Comparison of ENCODE assay signal across 16 cellular contexts in the genomic region with DNA sequence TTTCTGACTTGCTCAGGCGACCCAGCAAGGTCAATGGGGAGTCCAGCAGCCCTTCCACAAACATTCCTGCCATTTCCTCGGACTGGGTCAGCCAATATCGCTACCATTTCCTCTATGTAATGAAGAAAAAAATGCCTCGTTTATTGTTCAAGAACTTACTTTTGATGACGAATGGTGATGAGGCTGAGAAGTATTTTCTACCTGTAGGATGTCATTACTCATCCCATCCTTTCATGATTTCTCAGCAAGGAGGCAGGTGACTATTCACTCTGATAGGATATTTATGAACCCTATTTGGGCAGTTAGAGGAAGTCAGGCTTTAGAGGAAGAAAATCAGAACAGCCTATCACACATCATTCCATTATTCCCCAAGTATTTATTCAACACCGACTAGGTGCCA.
DNase-seq lines count a peak whose midpoint lies in the region; ATAC-seq and TF ChIP-seq lines count a peak whose summit lies in the region.
"Had no signal": no experiment of that assay in that cellular context is flagged by ENCODE, and none has a peak within 500 bp of the region (broad histone marks: within the 10 kb centered on the region; RNA-seq: fewer than 3 reads in every experiment).

No MANE protein-coding gene starts in this region.

- no peaks in the 10 kb centered on the region for H3K9me2 ChIP-seq in PC-9 (ENCODE audit: insufficient read depth)

- H3K4me3 ChIP-seq in PC-9 (no peak overlapping the region), epithelial cell of esophagus (ENCODE audit: low read length) (no peak overlapping the region), neural progenitor cell (no peak overlapping the region)
- H3K4me3 ChIP-seq: HAP-1 had no signal

- peaks cover 6% of the 10 kb centered on the region for H3K9me3 Mint-ChIP-seq in neural progenitor cell

- H3K27ac ChIP-seq in PC-9 = peak overlapping the region; percentile 85
- no peak overlapping the region for H3K27ac ChIP-seq in neural progenitor cell
- H3K27ac ChIP-seq: C4-2B, HL-60 had no signal

- H3K36me3 ChIP-seq in PC-9 (ENCODE audit: low read depth) (no peaks in the 10 kb centered on the region), neural progenitor cell (no peaks in the 10 kb centered on the region)
- H3K36me3 ChIP-seq: BE2C, HAP-1 had no signal

- POLR2A ChIA-PET in PC-9 (lab: Charles Lee; ENCODE audit: unreplicated experiment) = no interaction called here

- CTCF ChIA-PET in PC-9 (lab: Charles Lee) = no interaction called here

- peaks cover 30% of the 10 kb centered on the region for H3K4me1 ChIP-seq in PC-9 (replicated peaks; ENCODE audit: insufficient read depth)
- no peaks in the 10 kb centered on the region for H3K4me1 ChIP-seq in neural progenitor cell
- H3K4me1 ChIP-seq: BE2C, HAP-1 had no signal

- H3K9ac ChIP-seq in neural progenitor cell = no peak overlapping the region

- H3K4me2 ChIP-seq in PC-9 (peak overlapping the region; percentile 27; the same call in 1 of the 2 replicates), neural progenitor cell (no peak overlapping the region)

- H2AFZ ChIP-seq in PC-9 (no peak overlapping the region), neural progenitor cell (replicated peaks) (no peak overlapping the region)

- TF ChIP-seq CTCF in PC-9 (conservative IDR thresholded peaks at IDR 0.05) = no peak
- TF ChIP-seq CTCF in epithelial cell of esophagus (IDR thresholded peaks at IDR 0.05; ENCODE audit: insufficient read depth, low read depth, low read length, missing control alignments) = no peak
- no peak for TF ChIP-seq CTCF in neural progenitor cell (IDR thresholded peaks at IDR 0.05)

- H3K27me3 Mint-ChIP-seq in neural progenitor cell (ENCODE audit: insufficient read depth, low read depth) = peaks cover 5% of the 10 kb centered on the region

- H3K4me1 Mint-ChIP-seq in neural progenitor cell = peaks cover 9% of the 10 kb centered on the region
- H3K4me1 Mint-ChIP-seq: CD4-positive, alpha-beta memory T cell had no signal

- peaks cover 5% of the 10 kb centered on the region; the same call in 1 of the 2 replicates for H3F3A ChIP-seq in PC-9 (ENCODE audit: insufficient read depth, low read depth)
- no peaks in the 10 kb centered on the region for H3F3A ChIP-seq in neural progenitor cell (ENCODE audit: low read depth)

- BruUV-seq in PC-9 (replicated peaks; lab: Mats Ljungman, UMichigan) = no TSS peak

- no peak overlapping the region for H3K4me3 Mint-ChIP-seq in neural progenitor cell
- H3K4me3 Mint-ChIP-seq: CD4-positive, alpha-beta memory T cell; HFFc6 had no signal

- H3K9me3 ChIP-seq in PC-9 (ENCODE audit: insufficient read depth, low read depth) = no peaks in the 10 kb centered on the region
- H3K9me3 ChIP-seq in neural progenitor cell (ENCODE audit: low read depth) = no peaks in the 10 kb centered on the region
- H3K9me3 ChIP-seq: BE2C had no signal

- DNase-seq in HPDE6-E6E7 (ENCODE audit: extremely low spot score) (peak; percentile 56), PC-9 (peak; percentile 15 to 80), epithelial cell of esophagus (ENCODE audit: low read depth) (peak; percentile 94), kidney tubule cell (ENCODE audit: low spot score) (peak; percentile 97), neural progenitor cell (ENCODE audit: low spot score) (no peak), AG20443 (ENCODE audit: low spot score) (no peak)
- DNase-seq: BE2C; CD4-positive, alpha-beta memory T cell; DND-41; GDM1; HFFc6; IMR-90 had no signal

- ATAC-seq in HG02870 (IDR thresholded peaks at IDR 0.05; ENCODE audit: unreplicated experiment) = no peak

- intact Hi-C loops in PC-9 (cut with micrococcal nuclease; ENCODE audit: unreplicated experiment) = no loop called here

- no peak overlapping the region for H3K27ac Mint-ChIP-seq in neural progenitor cell
- H3K27ac Mint-ChIP-seq: CD4-positive, alpha-beta memory T cell; HFFc6 had no signal

- H3K27me3 ChIP-seq in PC-9 (ENCODE audit: insufficient read depth, low read depth) (no peaks in the 10 kb centered on the region), neural progenitor cell (no peaks in the 10 kb centered on the region)
- H3K27me3 ChIP-seq: BE2C had no signal

- H3K79me2 ChIP-seq in PC-9 (ENCODE audit: low read depth) (no peaks in the 10 kb centered on the region), neural progenitor cell (ENCODE audit: low read depth) (no peaks in the 10 kb centered on the region)

- no peaks in the 10 kb centered on the region for H3K36me3 Mint-ChIP-seq in neural progenitor cell
- H3K36me3 Mint-ChIP-seq: CD4-positive, alpha-beta memory T cell had no signal

- H4K20me1 ChIP-seq in PC-9 (ENCODE audit: insufficient read depth) (no peaks in the 10 kb centered on the region), neural progenitor cell (ENCODE audit: low read depth) (no peaks in the 10 kb centered on the region)

Comparison
In these comparisons a context has a peak if more than half of its experiments do, and no peak if none do; other contexts are left out.
1. DNase-seq: peak in HPDE6-E6E7 (single experiment), PC-9 (2 of 2), epithelial cell of esophagus (single experiment) and kidney tubule cell (single experiment); none in neural progenitor cell (single experiment) and AG20443 (single experiment).